In genomic region chr1:172533511-172534116, GRCh38 we compare ENCODE assay signal across 8 cellular contexts. TPM values are rescaled to one million over a fixed set of nuclear protein-coding genes. Genes with fewer than 3 reads are reported as not detected.
DNase-seq lines count a peak whose midpoint lies in the region; ATAC-seq and TF ChIP-seq lines count a peak whose summit lies in the region.

No MANE protein-coding gene starts in this region.

- peaks cover 9% of the 10 kb centered on the region for H3K27me3 Mint-ChIP-seq in activated T-cell treated with anti-CD3 and anti-CD28 coated beads, Interleukin-2, amount 50 U/mL, for 4 hours (ENCODE audit: low read depth)

- H3K4me3 Mint-ChIP-seq in activated T-cell treated with anti-CD3 and anti-CD28 coated beads, Interleukin-2, amount 50 U/mL, for 4 hours: peak overlapping the region; percentile 97

- H3K4me3 ChIP-seq in GM12875 (ENCODE audit: low read depth, low read length) (peak overlapping the region; percentile 95), HFF-Myc (replicated peaks; ENCODE audit: low read depth, low read length) (peak overlapping the region; percentile 89)

- H3K4me1 Mint-ChIP-seq in activated T-cell treated with anti-CD3 and anti-CD28 coated beads, Interleukin-2, amount 50 U/mL, for 4 hours (ENCODE audit: low read depth): peaks cover 57% of the 10 kb centered on the region

- H3K9me3 Mint-ChIP-seq in activated T-cell treated with anti-CD3 and anti-CD28 coated beads, Interleukin-2, amount 50 U/mL, for 4 hours: no peaks in the 10 kb centered on the region

- ATAC-seq in activated T-cell treated with anti-CD3 and anti-CD28 coated beads, Interleukin-2, amount 50 U/mL, for 4 hours: no peak
- no peak for ATAC-seq in GM18502 (IDR thresholded peaks at IDR 0.05; ENCODE audit: poor library complexity, unreplicated experiment)

- no peak for DNase-seq in HFF-Myc (ENCODE audit: extremely low read depth, low read depth)
- peak; percentile 4 for DNase-seq in NCI-H510A (lab: John Stamatoyannopoulos, UW)
- DNase-seq in activated T-cell treated with anti-CD3 and anti-CD28 coated beads, Interleukin-2, amount 50 U/mL, for 4 hours: peak; percentile 12
- peak; percentile 48 for DNase-seq in fibroblast of peridontal ligament (ENCODE audit: extremely low read depth)
- peak; percentile 34 for DNase-seq in occipital lobe (lab: John Stamatoyannopoulos, UW)
- DNase-seq in ureter (ENCODE audit: low spot score): peak; percentile 45

- TF ChIP-seq CTCF in GM12875 (IDR thresholded peaks at IDR 0.05; ENCODE audit: borderline replicate concordance, insufficient read depth, low read depth, low read length) (no peak), HFF-Myc (IDR thresholded peaks at IDR 0.05; ENCODE audit: low read depth, low read length, missing control alignments) (no peak)

- H3K36me3 Mint-ChIP-seq in activated T-cell treated with anti-CD3 and anti-CD28 coated beads, Interleukin-2, amount 50 U/mL, for 4 hours (ENCODE audit: insufficient read depth): no peaks in the 10 kb centered on the region

RNA-seq across cellular contexts. Expression of gene SUCO, which starts 0.7 kb away (rescaled TPM):
- 10 to 100 TPM; 19.5 to 21.5 (median 20.3) TPM for total RNA-seq in activated T-cell treated with anti-CD3 and anti-CD28 coated beads, Interleukin-2, amount 50 U/mL, for 4 hours
- total RNA-seq in occipital lobe (108 TPM), ureter (62.4 TPM)
